In genomic region chr15:42108808-42109207, GRCh38 we compare ENCODE assay signal across 21 cellular contexts. TPM values are rescaled to one million over a fixed set of nuclear protein-coding genes. Genes with fewer than 3 reads are reported as not detected.
DNase-seq lines count a peak whose midpoint lies in the region; ATAC-seq and TF ChIP-seq lines count a peak whose summit lies in the region.
"Had no signal": no experiment of that assay in that cellular context is flagged by ENCODE, and none has a peak within 500 bp of the region (broad histone marks: within the 10 kb centered on the region; RNA-seq: fewer than 3 reads in every experiment).

No MANE protein-coding gene starts in this region.

- DNase-seq in KBM-7 (peak; percentile 21), NOMO-1 treated with dmso at 0.1 percent for 144 hours (lab: John Stamatoyannopoulos, UW; ENCODE audit: unreplicated experiment) (peak; percentile 74), LoVo (ENCODE audit: low spot score) (no peak), progenitor cell of endocrine pancreas (ENCODE audit: low spot score, unreplicated experiment) (no peak), G401 (ENCODE audit: low spot score) (no peak)
- DNase-seq: COR-L47; DMS153; NCI-H1105 treated with DMSO at 0.1 percent for 48 hours; NCI-H1694 treated with DMSO at 0.1 percent for 48 hours; NCI-H446 treated with DMSO at 0.1 percent for 48 hours; NK-92 treated with Interleukin-12 subunit alpha and Interleukin-12 subunit beta, amount 100 ng/mL, for 24 hours; SHP77 had no signal

- H3K9me3 ChIP-seq in BLaER1 treated with 17β-estradiol and CSF1 and Interleukin-3, amounts not matched to agents 10 nM and 100 nM (replicated peaks in 1 of 11) = peaks cover 0 to 13% (median 10%) of the 10 kb centered on the region in 11 experiments; a peak in 9 of 22 replicates
- no peaks in the 10 kb centered on the region for H3K9me3 ChIP-seq in gastroesophageal sphincter
- H3K9me3 ChIP-seq: A549, HAP-1 had no signal

- TF ChIP-seq POLR2A in gastroesophageal sphincter (IDR thresholded peaks at IDR 0.05) = no peak

- peak overlapping the region in 6 of 11 experiments; percentile 35 to 70 (median 49); a peak in 11 of 22 replicates for H3K27ac ChIP-seq in BLaER1 treated with 17β-estradiol and CSF1 and Interleukin-3, amounts not matched to agents 10 nM and 100 nM
- peak overlapping the region; percentile 63; the same call in 1 of the 2 replicates for H3K27ac ChIP-seq in VCaP
- H3K27ac ChIP-seq in gastroesophageal sphincter = no peak overlapping the region
- H3K27ac ChIP-seq: A549, C4-2B, HL-60 had no signal

- H3K27me3 ChIP-seq in BLaER1 treated with 17β-estradiol and CSF1 and Interleukin-3, amounts not matched to agents 10 nM and 100 nM = no peaks in the 10 kb centered on the region
- peaks cover 17% of the 10 kb centered on the region for H3K27me3 ChIP-seq in gastroesophageal sphincter

- TF ChIP-seq CTCF in VCaP (conservative IDR thresholded peaks at IDR 0.05) (no peak), progenitor cell of endocrine pancreas (IDR thresholded peaks at IDR 0.05; ENCODE audit: unreplicated experiment) (no peak), gastroesophageal sphincter (IDR thresholded peaks at IDR 0.05) (no peak)

- peaks cover 44 to 92% (median 82%) of the 10 kb centered on the region in 10 experiments for H3K4me1 ChIP-seq in BLaER1 treated with 17β-estradiol and CSF1 and Interleukin-3, amounts not matched to agents 10 nM and 100 nM
- no peaks in the 10 kb centered on the region for H3K4me1 ChIP-seq in gastroesophageal sphincter
- H3K4me1 ChIP-seq: A549, HAP-1 had no signal

- no peaks in the 10 kb centered on the region for H4K20me1 ChIP-seq in BLaER1 treated with 17β-estradiol and CSF1 and Interleukin-3, amounts not matched to agents 10 nM and 100 nM

- no peaks in the 10 kb centered on the region for H3K36me3 Mint-ChIP-seq in progenitor cell of endocrine pancreas (ENCODE audit: insufficient read depth)
- H3K36me3 Mint-ChIP-seq: IgD-negative memory B cell had no signal

- peaks cover 7% of the 10 kb centered on the region for H3K9me3 Mint-ChIP-seq in progenitor cell of endocrine pancreas (ENCODE audit: low read depth)

- H3K4me2 ChIP-seq in BLaER1 treated with 17β-estradiol and CSF1 and Interleukin-3, amounts not matched to agents 10 nM and 100 nM = peak overlapping the region in 7 of 11 experiments; percentile 49 to 67 (median 63); a peak in 14 of 22 replicates
- H3K4me2 ChIP-seq: A549 had no signal

- no peak overlapping the region for H3K4me3 ChIP-seq in BLaER1 treated with 17β-estradiol and CSF1 and Interleukin-3, amounts not matched to agents 10 nM and 100 nM
- no peak overlapping the region for H3K4me3 ChIP-seq in gastroesophageal sphincter
- H3K4me3 ChIP-seq: A549, HAP-1 had no signal

- in situ Hi-C loops in KBM-7 (cut with MboI; ENCODE audit: low pct_unique_long_range_greater_than_20kb, low sequenced_read_pairs) = no loop called here
- in situ Hi-C loops in G401 (cut with HindIII; ENCODE audit: low sequenced_read_pairs) = no loop called here

- H3K4me3 Mint-ChIP-seq in progenitor cell of endocrine pancreas (ENCODE audit: low read depth) = no peak overlapping the region

- no peaks in the 10 kb centered on the region for H3K36me3 ChIP-seq in BLaER1 treated with 17β-estradiol and CSF1 and Interleukin-3, amounts not matched to agents 10 nM and 100 nM
- H3K36me3 ChIP-seq in gastroesophageal sphincter = no peaks in the 10 kb centered on the region
- H3K36me3 ChIP-seq: HAP-1 had no signal

- TF ChIP-seq EP300 in gastroesophageal sphincter (IDR thresholded peaks at IDR 0.05) = no peak

- peak overlapping the region in 2 of 11 experiments; percentile 8 to 10; a peak in 2 of 22 replicates for H3K9ac ChIP-seq in BLaER1 treated with 17β-estradiol and CSF1 and Interleukin-3, amounts not matched to agents 10 nM and 100 nM

- peaks cover 2% of the 10 kb centered on the region for H3K4me1 Mint-ChIP-seq in progenitor cell of endocrine pancreas (ENCODE audit: low read depth)

- WGBS in gastroesophageal sphincter (ENCODE audit: low coverage in 1 of 2), 2 donors = 68 to 89% methylated on average over 3 of the region's 3 CpGs

- no peaks in the 10 kb centered on the region for H3K27me3 Mint-ChIP-seq in progenitor cell of endocrine pancreas

- no peak for ATAC-seq in gastroesophageal sphincter
- ATAC-seq: A549 had no signal

- H3K27ac Mint-ChIP-seq in progenitor cell of endocrine pancreas = no peak overlapping the region
- H3K27ac Mint-ChIP-seq: IgD-negative memory B cell had no signal

RNA-seq across cellular contexts. Expression of gene PLA2G4D, which starts 14.4 kb away (rescaled TPM):
- total RNA-seq in progenitor cell of endocrine pancreas (not detected in 2 replicates), gastroesophageal sphincter (not detected)
- 0.43 and 0.61 TPM in 2 replicates for total RNA-seq in G401 (2014; rRNA removed; shearing (Covaris generic))
- total RNA-seq: T-helper 2 cell treated with Interferon-gamma antibody and Interleukin-4, amounts not matched to agents 100 ng/mL and 5 ng/mL, for 36 hours had no signal

RNA-seq across cellular contexts. Expression of gene PLA2G4F, which starts 47.6 kb away (rescaled TPM):
- total RNA-seq in progenitor cell of endocrine pancreas (0.60 and 0.87 TPM in 2 replicates), gastroesophageal sphincter (under 1 TPM in 2 of 4 donors, not detected in 2; 0.16 to 0.67 TPM)
- total RNA-seq in G401 (2014; rRNA removed; shearing (Covaris generic)) = not detected in 2 replicates
- total RNA-seq: T-helper 2 cell treated with Interferon-gamma antibody and Interleukin-4, amounts not matched to agents 100 ng/mL and 5 ng/mL, for 36 hours had no signal

Comparison
In these comparisons a context has a peak if more than half of its experiments do, and no peak if none do; other contexts are left out.
1. H3K27ac ChIP-seq: peak in BLaER1 treated with 17β-estradiol and CSF1 and Interleukin-3, amounts not matched to agents 10 nM and 100 nM (6 of 11) and VCaP (single experiment); none in gastroesophageal sphincter (0 of 4).
2. DNase-seq: peak in KBM-7 (single experiment) and NOMO-1 treated with dmso at 0.1 percent for 144 hours (single experiment); none in LoVo (single experiment), progenitor cell of endocrine pancreas (single experiment) and G401 (single experiment).